8 cellular contexts compared by ENCODE assay signal in the genomic region with DNA sequence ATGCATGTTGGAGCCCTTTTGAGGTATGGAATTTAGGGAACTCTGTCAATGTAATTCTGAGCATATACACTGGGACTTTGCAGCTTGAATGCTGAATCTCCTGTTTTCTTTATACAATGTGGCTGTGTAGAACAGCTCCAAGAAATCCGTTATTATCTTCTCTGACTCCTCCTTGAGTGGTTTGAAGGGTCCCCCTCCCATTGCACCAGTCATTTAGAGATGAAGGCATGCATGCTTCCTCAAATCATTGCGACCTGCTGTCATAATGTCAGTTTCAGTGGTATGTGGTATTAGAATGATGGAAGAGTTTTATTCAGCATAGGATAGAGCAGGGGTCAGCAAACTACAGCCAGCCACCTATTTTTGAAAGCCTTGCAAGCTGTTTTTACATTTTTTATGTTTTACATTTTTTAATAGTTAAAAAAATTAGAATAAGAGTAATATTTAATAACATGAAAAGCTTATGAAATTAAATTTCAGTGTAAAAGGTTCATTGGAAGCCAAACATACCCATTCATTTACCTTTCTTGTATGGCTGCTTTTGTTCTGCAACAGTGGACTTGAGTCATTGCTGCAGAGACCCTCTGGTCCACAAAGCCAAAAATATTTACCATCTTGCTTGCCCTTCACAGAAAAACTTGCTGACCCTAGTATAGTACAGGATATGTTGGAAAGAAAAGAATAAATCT. TPM values are rescaled to one million over a fixed set of nuclear protein-coding genes. Genes with fewer than 3 reads are reported as not detected.
A peak's percentile ranks its signal among the peaks of the same experiment; 100 is the strongest.
DNase-seq lines count a peak whose midpoint lies in the region; ATAC-seq, FAIRE-seq and TF ChIP-seq lines count a peak whose summit lies in the region.

No MANE protein-coding gene starts in this region.

- no peak overlapping the region for H4K91ac ChIP-seq in trophoblast cell (ENCODE audit: low read depth, low read length)

- H2AK5ac ChIP-seq in trophoblast cell (ENCODE audit: low read length), result no peak overlapping the region

- no peak overlapping the region for H3K18ac ChIP-seq in trophoblast cell (ENCODE audit: low read length)

- TF ChIP-seq POLR2A in sigmoid colon (IDR thresholded peaks at IDR 0.05) (no peak), tibial nerve (IDR thresholded peaks at IDR 0.05) (no peak)

- no peak overlapping the region for H2BK120ac ChIP-seq in trophoblast cell (ENCODE audit: insufficient read depth, low read length, poor library complexity)

- H3K9me3 ChIP-seq in astrocyte (ENCODE audit: insufficient read depth, low read depth, low read length), result no peaks in the 10 kb centered on the region
- H3K9me3 ChIP-seq in trophoblast cell (ENCODE audit: insufficient read depth, low read depth, low read length), result no peaks in the 10 kb centered on the region
- H3K9me3 ChIP-seq in sigmoid colon, result no peaks in the 10 kb centered on the region
- H3K9me3 ChIP-seq in tibial nerve, result no peaks in the 10 kb centered on the region

- H3K9ac ChIP-seq in astrocyte (ENCODE audit: low read length) (no peak overlapping the region), trophoblast cell (ENCODE audit: low read length) (no peak overlapping the region)

- H2BK12ac ChIP-seq in trophoblast cell (ENCODE audit: low read length), result no peak overlapping the region

- no peaks in the 10 kb centered on the region for H3K79me1 ChIP-seq in trophoblast cell (ENCODE audit: low read length)

- H2AFZ ChIP-seq in astrocyte (ENCODE audit: low read depth, low read length) (no peak overlapping the region), trophoblast cell (ENCODE audit: insufficient read depth, low read length, poor library complexity) (no peak overlapping the region)

- DNase-seq in GM10248 (ENCODE audit: extremely low spot score) (peak; percentile 58), GM20000 (ENCODE audit: low spot score) (peak; percentile 67), astrocyte (ENCODE audit: low read depth) (no peak), trophoblast cell (no peak), sigmoid colon (no peak), tibial nerve (ENCODE audit: low spot score in 2 of 2) (no peak)

- H4K12ac ChIP-seq in trophoblast cell (ENCODE audit: low read depth, low read length), result no peak overlapping the region

- intact Hi-C loops in sigmoid colon (cut with DNase I), result no loop called here

- H3K36me3 Mint-ChIP-seq in astrocyte (ENCODE audit: low read depth, unreplicated experiment), result no peaks in the 10 kb centered on the region

- H3K14ac ChIP-seq in trophoblast cell (ENCODE audit: low read length), result no peak overlapping the region

- peaks cover 2% of the 10 kb centered on the region for H3K4me1 ChIP-seq in astrocyte (ENCODE audit: insufficient read depth, low read length)
- H3K4me1 ChIP-seq in trophoblast cell (ENCODE audit: control insufficient read depth in 1 of 2, insufficient read depth in 2 of 2, low read length in 2 of 2), result no peaks in the 10 kb centered on the region
- H3K4me1 ChIP-seq in sigmoid colon, result peaks cover 0 to 9% (median 0%) of the 10 kb centered on the region in 4 donors
- peaks cover 0 to 63% (median 26%) of the 10 kb centered on the region in 4 donors for H3K4me1 ChIP-seq in tibial nerve

- H3K36me3 ChIP-seq in astrocyte (ENCODE audit: insufficient read depth, low read length) (peaks cover 3% of the 10 kb centered on the region), trophoblast cell (ENCODE audit: control insufficient read depth in 1 of 2, insufficient read depth in 2 of 2, low read length in 2 of 2) (no peaks in the 10 kb centered on the region), sigmoid colon (peaks cover 0 to 1% (median 0%) of the 10 kb centered on the region in 4 donors), tibial nerve (no peaks in the 10 kb centered on the region)

- peak; percentile 67 for ATAC-seq in HG03460 (IDR thresholded peaks at IDR 0.05; ENCODE audit: unreplicated experiment)
- ATAC-seq in esophagus mucosa, result no peak

- TF ChIP-seq EP300 in sigmoid colon (IDR thresholded peaks at IDR 0.05), result no peak
- TF ChIP-seq EP300 in tibial nerve (IDR thresholded peaks at IDR 0.05), result no peak

- no peaks in the 10 kb centered on the region for H3K9me3 Mint-ChIP-seq in astrocyte (ENCODE audit: unreplicated experiment)

- no peak overlapping the region for H3K27ac Mint-ChIP-seq in astrocyte (ENCODE audit: unreplicated experiment)

- H3K4ac ChIP-seq in trophoblast cell (ENCODE audit: low read depth, low read length), result no peak overlapping the region

- no peak for FAIRE-seq in astrocyte (lab: Jason Lieb, UNC)

- H3K27me3 Mint-ChIP-seq in astrocyte (ENCODE audit: low read depth, unreplicated experiment), result no peaks in the 10 kb centered on the region

- no peak overlapping the region for H3K23ac ChIP-seq in trophoblast cell (ENCODE audit: low read length)

- H4K8ac ChIP-seq in trophoblast cell (ENCODE audit: low read depth, low read length), result no peak overlapping the region

- H3K4me2 ChIP-seq in astrocyte (ENCODE audit: low read length) (peak overlapping the region; percentile 14), trophoblast cell (ENCODE audit: low read length) (no peak overlapping the region)

- TF ChIP-seq CTCF in GM10248 (IDR thresholded peaks at IDR 0.05; ENCODE audit: control extremely low read depth, extremely low read depth, low read depth, missing control alignments) (no peak), GM20000 (IDR thresholded peaks at IDR 0.05; ENCODE audit: extremely low read depth, missing control alignments) (no peak), astrocyte (IDR thresholded peaks at IDR 0.05; ENCODE audit: insufficient read depth, low read depth, low read length) (no peak), sigmoid colon (IDR thresholded peaks at IDR 0.05) (no peak), tibial nerve (IDR thresholded peaks at IDR 0.05) (no peak)

- H3K79me2 ChIP-seq in astrocyte (ENCODE audit: insufficient read depth, low read length) (peaks cover 99% of the 10 kb centered on the region), trophoblast cell (ENCODE audit: control insufficient read depth, insufficient read depth, low read length, poor library complexity) (no peaks in the 10 kb centered on the region)

- no peak overlapping the region for H3K4me3 Mint-ChIP-seq in astrocyte (ENCODE audit: unreplicated experiment)

- no peak overlapping the region for H2BK5ac ChIP-seq in trophoblast cell (ENCODE audit: low read depth, low read length, poor library complexity)

- no CpG with 5 or more reads among the region's 2 CpGs for WGBS in trophoblast cell (ENCODE audit: extremely low coverage, insufficient coverage, insufficient read length)
- 41 to 45% methylated on average over 2 of the region's 2 CpGs for WGBS in sigmoid colon, 2 donors
- 45 to 50% methylated on average over 2 of the region's 2 CpGs for WGBS in tibial nerve, 2 donors

- POLR2A ChIA-PET in GM10248 (lab: Yijun Ruan, JAX), result interaction anchor here (1.5 kb wide), 2 partner anchors 8 to 58 kb away, joined by 4 to 6 read pairs; a partner anchor contains a TSS

- H3K4me1 Mint-ChIP-seq in astrocyte (ENCODE audit: low read depth, unreplicated experiment), result peaks cover 24% of the 10 kb centered on the region

- peaks cover 86% of the 10 kb centered on the region for H4K20me1 ChIP-seq in astrocyte (ENCODE audit: insufficient read depth, low read length)

- H3K4me3 ChIP-seq in astrocyte (ENCODE audit: insufficient read depth, low read depth, low read length), result no peak overlapping the region
- H3K4me3 ChIP-seq in trophoblast cell (ENCODE audit: low read depth, low read length), result no peak overlapping the region
- no peak overlapping the region for H3K4me3 ChIP-seq in sigmoid colon
- H3K4me3 ChIP-seq in tibial nerve, result no peak overlapping the region

- H3K27me3 ChIP-seq in astrocyte (ENCODE audit: insufficient read depth, low read length) (no peaks in the 10 kb centered on the region), trophoblast cell (ENCODE audit: insufficient read depth, low read length) (no peaks in the 10 kb centered on the region), sigmoid colon (no peaks in the 10 kb centered on the region), tibial nerve (no peaks in the 10 kb centered on the region)

- H3K27ac ChIP-seq in astrocyte (ENCODE audit: low read depth, low read length) (no peak overlapping the region), trophoblast cell (ENCODE audit: low read depth, low read length) (no peak overlapping the region), sigmoid colon (no peak overlapping the region), tibial nerve (no peak overlapping the region)

- CTCF ChIA-PET in GM10248 (lab: Yijun Ruan, JAX), result interaction anchor here (1.0 to 3.5 kb wide), 5 partner anchors 9 to 109 kb away, joined by 3 to 33 read pairs (median 3); a partner anchor contains a TSS

RNA-seq across cellular contexts. Expression of a gene that starts 8.1 kb away (rescaled TPM):
- total RNA-seq in astrocyte, result 38.4 and 39.1 TPM in 2 replicates
- total RNA-seq in esophagus mucosa, result 14.4 TPM
- 9.6 and 10.1 TPM in 2 replicates for polyA plus RNA-seq in trophoblast cell (2013)
- total RNA-seq in sigmoid colon, result 10 to 100 TPM in 3 of 4 donors, 1 to 10 TPM in 1; 9.3 to 22.3 (median 11.9) TPM
- polyA plus RNA-seq in sigmoid colon, result 10 to 100 TPM; 16.8 to 29.6 (median 26.6) TPM
- total RNA-seq in tibial nerve, result 10 to 100 TPM in 2 of 4 donors, 1 to 10 TPM in 2; 9.0 to 23.6 (median 13.5) TPM

Comparison
In these comparisons a context has a peak if more than half of its experiments do, and no peak if none do; other contexts are left out.
1. DNase-seq: peak in GM10248 (single experiment) and GM20000 (single experiment); none in astrocyte (single experiment), trophoblast cell (0 of 2), sigmoid colon (single experiment) and tibial nerve (0 of 2).